Comparison of ENCODE assay signal across 10 cellular contexts in the genomic region with DNA sequence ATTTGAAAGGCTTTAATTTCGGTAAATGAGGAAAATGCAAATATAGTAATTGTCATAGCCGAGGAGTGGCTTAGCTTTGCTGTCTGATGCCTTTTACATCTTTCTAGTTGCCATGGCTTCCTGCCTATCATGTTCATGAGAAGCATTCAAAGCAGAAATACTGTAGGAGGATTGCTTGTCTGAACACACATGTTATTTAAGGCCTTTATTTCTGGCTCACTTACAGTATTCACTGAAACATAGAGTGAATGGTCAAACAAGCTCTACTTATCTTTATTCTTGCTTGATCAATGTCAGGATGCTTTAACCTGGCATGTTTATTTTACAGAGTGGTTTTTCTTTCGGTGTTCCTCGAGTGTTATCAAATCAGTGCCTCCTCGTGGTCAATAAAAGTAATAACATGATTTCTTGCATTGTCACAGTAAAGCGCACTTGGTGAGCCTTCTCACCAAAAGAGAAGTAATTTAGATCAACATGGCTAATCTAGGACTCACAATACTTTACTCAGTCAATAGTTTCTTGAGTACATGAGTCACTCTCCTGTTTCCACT.
DNase-seq lines count a peak whose midpoint lies in the region; TF ChIP-seq lines count a peak whose summit lies in the region.
"Had no signal": no experiment of that assay in that cellular context is flagged by ENCODE, and none has a peak within 500 bp of the region (broad histone marks: within the 10 kb centered on the region; RNA-seq: fewer than 3 reads in every experiment).

No MANE protein-coding gene starts in this region.

- DNase-seq in NCI-H1417 (lab: John Stamatoyannopoulos, UW) = peak in 2 of 3 experiments; percentile 13 to 27
- no peak for DNase-seq in NCI-H1417 treated with DMSO at 0.1 percent for 48 hours (lab: John Stamatoyannopoulos, UW)
- DNase-seq in NCI-H526 (lab: John Stamatoyannopoulos, UW) = peak; percentile 6 to 54
- no peak for DNase-seq in dorsolateral prefrontal cortex
- peak; percentile 54 for DNase-seq in pons (ENCODE audit: low spot score)
- no peak for DNase-seq in DMS79 (lab: John Stamatoyannopoulos, UW)
- no peak for DNase-seq in stimulated activated CD4-positive, alpha-beta T cell treated with anti-CD3 and anti-CD28 coated beads, Interleukin-1b, Interleukin-23, amount 100 ng/mL, for 48 hours
- DNase-seq in KG1 (lab: John Stamatoyannopoulos, UW) = no peak
- DNase-seq: NCI-H2107, WERI-Rb-1 had no signal

- intact Hi-C loops in dorsolateral prefrontal cortex (cut with DNase I) = no loop called here

- H3K27ac ChIP-seq in dorsolateral prefrontal cortex = no peak overlapping the region
- H3K27ac ChIP-seq: WERI-Rb-1 had no signal

- peak overlapping the region in 9 of 59 donors; percentile 1 to 35 (median 17) for H3K4me3 ChIP-seq in dorsolateral prefrontal cortex

- TF ChIP-seq CTCF in dorsolateral prefrontal cortex (IDR thresholded peaks at IDR 0.05 in 54 of 56, conservative IDR thresholded peaks at IDR 0.05 in 2 of 56; ENCODE audit: low read depth in 1 of 56, partially characterized antibody in 56 of 56) = peak in 44 of 56 donors; percentile 14 to 61 (median 38)

- H3K27me3 ChIP-seq in dorsolateral prefrontal cortex = no peaks in the 10 kb centered on the region

Comparison
In these comparisons a context has a peak if more than half of its experiments do, and no peak if none do; other contexts are left out.
1. DNase-seq: peak in NCI-H1417 (2 of 3), NCI-H526 (2 of 2) and pons (single experiment); none in NCI-H1417 treated with DMSO at 0.1 percent for 48 hours (single experiment), dorsolateral prefrontal cortex (0 of 10), DMS79 (single experiment), stimulated activated CD4-positive, alpha-beta T cell treated with anti-CD3 and anti-CD28 coated beads, Interleukin-1b, Interleukin-23, amount 100 ng/mL, for 48 hours (single experiment) and KG1 (single experiment).